In genomic region chr9:136662326-136662655, GRCh38 we compare ENCODE assay signal across 20 cellular contexts. TPM values are rescaled to one million over a fixed set of nuclear protein-coding genes. Genes with fewer than 3 reads are reported as not detected.
DNase-seq lines count a peak whose midpoint lies in the region; ATAC-seq and TF ChIP-seq lines count a peak whose summit lies in the region.
"Had no signal": no experiment of that assay in that cellular context is flagged by ENCODE, and none has a peak within 500 bp of the region (broad histone marks: within the 10 kb centered on the region; RNA-seq: fewer than 3 reads in every experiment).

No MANE protein-coding gene starts in this region.

- H3K36me3 Mint-ChIP-seq in CD8-positive, alpha-beta memory T cell: no peaks in the 10 kb centered on the region
- peaks cover 0 to 4% of the 10 kb centered on the region in 2 donors for H3K36me3 Mint-ChIP-seq in CD14-positive monocyte
- H3K36me3 Mint-ChIP-seq: CD8-positive, alpha-beta T cell; memory B cell; natural killer cell had no signal

- H3K4me3 Mint-ChIP-seq in CD8-positive, alpha-beta memory T cell: no peak overlapping the region
- H3K4me3 Mint-ChIP-seq in CD14-positive monocyte: peak overlapping the region in 1 of 2 donors; percentile 30
- H3K4me3 Mint-ChIP-seq: activated naive CD8-positive, alpha-beta T cell treated with anti-CD3 and anti-CD28 coated beads, Interleukin-2, amount 50 U/mL, for 24 hours; CD8-positive, alpha-beta T cell; memory B cell; natural killer cell had no signal

- peaks cover 0 to 2% (median 0%) of the 10 kb centered on the region in 5 donors for H3K9me3 Mint-ChIP-seq in CD8-positive, alpha-beta memory T cell
- peaks cover 0 to 16% (median 9%) of the 10 kb centered on the region in 7 donors for H3K9me3 Mint-ChIP-seq in CD14-positive monocyte
- H3K9me3 Mint-ChIP-seq: activated naive CD8-positive, alpha-beta T cell treated with anti-CD3 and anti-CD28 coated beads, Interleukin-2, amount 50 U/mL, for 24 hours; CD8-positive, alpha-beta T cell; memory B cell; natural killer cell had no signal

- CTCF ChIA-PET in CD8-positive, alpha-beta memory T cell (lab: Charles Lee): no interaction called here

- peaks cover 29% of the 10 kb centered on the region for H3K27me3 ChIP-seq in CD8-positive, alpha-beta memory T cell (ENCODE audit: insufficient read depth, low read length, poor library complexity, severe bottlenecking)
- H3K27me3 ChIP-seq in layer of hippocampus (ENCODE audit: control insufficient read depth, insufficient read depth, low read length): peaks cover 21% of the 10 kb centered on the region

- no peak overlapping the region for H3K4me3 ChIP-seq in CD8-positive, alpha-beta memory T cell (ENCODE audit: low read length)
- peak overlapping the region in 1 of 7 experiments; percentile 41 for H3K4me3 ChIP-seq in skin epidermis
- H3K4me3 ChIP-seq: smooth muscle cell had no signal

- H3K4me1 Mint-ChIP-seq in CD8-positive, alpha-beta memory T cell: peaks cover 0 to 21% (median 11%) of the 10 kb centered on the region in 3 donors
- peaks cover 16% of the 10 kb centered on the region for H3K4me1 Mint-ChIP-seq in CD14-positive monocyte

- no peak for TF ChIP-seq CTCF in CD14-positive monocyte (IDR thresholded peaks at IDR 0.05)

- peak overlapping the region; percentile 79 for H3K27ac ChIP-seq in CD8-positive, alpha-beta memory T cell (ENCODE audit: low read depth, low read length)
- H3K27ac ChIP-seq in layer of hippocampus (ENCODE audit: low read depth, low read length): peak overlapping the region; percentile 30
- peak overlapping the region in 16 of 21 experiments; percentile 12 to 85 (median 68) for H3K27ac ChIP-seq in skin epidermis
- H3K27ac ChIP-seq: HL-60 had no signal

- peaks cover 22 to 29% of the 10 kb centered on the region in 2 donors for H3K27me3 Mint-ChIP-seq in CD8-positive, alpha-beta memory T cell
- peaks cover 76 to 93% (median 88%) of the 10 kb centered on the region in 3 donors for H3K27me3 Mint-ChIP-seq in CD14-positive monocyte (ENCODE audit: low read depth in 3 of 3)

- DNase-seq in CD8-positive, alpha-beta memory T cell: no peak
- DNase-seq in dermis blood vessel endothelial cell (peak; percentile 56), CD14-positive monocyte (ENCODE audit: low spot score) (no peak), NCI-H146 (lab: John Stamatoyannopoulos, UW) (no peak)
- no peak for DNase-seq in activated CD8-positive, alpha-beta memory T cell treated with anti-CD3 and anti-CD28 coated beads, Interleukin-2, amount 50 U/mL, for 4 hours
- DNase-seq: activated naive CD8-positive, alpha-beta T cell treated with anti-CD3 and anti-CD28 coated beads, Interleukin-2, amount 50 U/mL, for 24 hours; DMS79; head of caudate nucleus; natural killer cell; NCI-H2081; stimulated activated CD4-positive, alpha-beta T cell treated with anti-CD3 and anti-CD28 coated beads, Interleukin-4, amount 100 ng/mL, for 24 hours; SW 1271 had no signal

- H3K27ac Mint-ChIP-seq in CD8-positive, alpha-beta memory T cell: no peak overlapping the region
- H3K27ac Mint-ChIP-seq in CD14-positive monocyte: no peak overlapping the region
- H3K27ac Mint-ChIP-seq: activated naive CD8-positive, alpha-beta T cell treated with anti-CD3 and anti-CD28 coated beads, Interleukin-2, amount 50 U/mL, for 24 hours; CD8-positive, alpha-beta T cell; memory B cell; natural killer cell had no signal

- H3K9me3 ChIP-seq in CD8-positive, alpha-beta memory T cell (ENCODE audit: low read length): no peaks in the 10 kb centered on the region
- H3K9me3 ChIP-seq: pancreas had no signal

- POLR2A ChIA-PET in CD8-positive, alpha-beta memory T cell (lab: Charles Lee): no interaction called here

- H3K36me3 ChIP-seq in CD8-positive, alpha-beta memory T cell (ENCODE audit: insufficient read depth, low read length): no peaks in the 10 kb centered on the region
- H3K36me3 ChIP-seq: pancreas had no signal

- peaks cover 7% of the 10 kb centered on the region for H3K4me1 ChIP-seq in CD8-positive, alpha-beta memory T cell (ENCODE audit: insufficient read depth, low read length)
- H3K4me1 ChIP-seq: pancreas had no signal

- ATAC-seq in GM18861 (IDR thresholded peaks at IDR 0.05; ENCODE audit: unreplicated experiment): no peak
- ATAC-seq: activated naive CD8-positive, alpha-beta T cell treated with anti-CD3 and anti-CD28 coated beads, Interleukin-2, amount 50 U/mL, for 24 hours; CD8-positive, alpha-beta T cell; natural killer cell; pancreas had no signal

- intact Hi-C loops in CD14-positive monocyte (cut with micrococcal nuclease): no loop called here

RNA-seq across cellular contexts. Expression of gene EGFL7, which starts 0.4 kb away (rescaled TPM):
- under 1 TPM; 0.61 to 0.95 TPM for total RNA-seq in CD8-positive, alpha-beta memory T cell
- polyA plus RNA-seq in CD8-positive, alpha-beta memory T cell: 0.40 TPM
- total RNA-seq in dermis blood vessel endothelial cell: 571 and 768 TPM in 2 replicates
- 1 to 10 TPM; 2.2 to 2.8 TPM for polyA plus RNA-seq in CD14-positive monocyte
- total RNA-seq: CD8-positive, alpha-beta T cell had no signal

RNA-seq across cellular contexts. Expression of gene AGPAT2, which starts 25.0 kb away (rescaled TPM):
- 10 to 100 TPM; 17.4 to 18.4 TPM for total RNA-seq in CD8-positive, alpha-beta memory T cell
- polyA plus RNA-seq in CD8-positive, alpha-beta memory T cell: 32.5 TPM
- 46.1 and 62.6 TPM in 2 replicates for total RNA-seq in dermis blood vessel endothelial cell
- polyA plus RNA-seq in CD14-positive monocyte: 100 to 1,000 TPM; 116 to 139 TPM

RNA-seq across cellular contexts. Expression of gene DIPK1B, which starts 50.1 kb away (rescaled TPM):
- not detected for total RNA-seq in CD8-positive, alpha-beta memory T cell
- not detected for polyA plus RNA-seq in CD8-positive, alpha-beta memory T cell
- 172 and 238 TPM in 2 replicates for total RNA-seq in dermis blood vessel endothelial cell
- under 1 TPM in 1 of 2 donors, not detected in 1; 0.10 TPM for polyA plus RNA-seq in CD14-positive monocyte

Comparison
In these comparisons a context has a peak if more than half of its experiments do, and no peak if none do; other contexts are left out.
1. RNA of gene EGFL7, which starts 0.4 kb away (total RNA-seq): 571 to 768 TPM in dermis blood vessel endothelial cell; 0.61 to 0.95 TPM in CD8-positive, alpha-beta memory T cell; every median in the first group is over 100 times any median in the second.
2. RNA of gene DIPK1B, which starts 50.1 kb away (total RNA-seq): 172 to 238 TPM in dermis blood vessel endothelial cell; not detected in CD8-positive, alpha-beta memory T cell; every median in the first group is over 100 times any median in the second.
3. Peak in every context shown above with its lines, with median percentiles within 50 percentile points of each other: H3K27ac ChIP-seq.